31 cellular contexts compared by ENCODE assay signal in the genomic region with DNA sequence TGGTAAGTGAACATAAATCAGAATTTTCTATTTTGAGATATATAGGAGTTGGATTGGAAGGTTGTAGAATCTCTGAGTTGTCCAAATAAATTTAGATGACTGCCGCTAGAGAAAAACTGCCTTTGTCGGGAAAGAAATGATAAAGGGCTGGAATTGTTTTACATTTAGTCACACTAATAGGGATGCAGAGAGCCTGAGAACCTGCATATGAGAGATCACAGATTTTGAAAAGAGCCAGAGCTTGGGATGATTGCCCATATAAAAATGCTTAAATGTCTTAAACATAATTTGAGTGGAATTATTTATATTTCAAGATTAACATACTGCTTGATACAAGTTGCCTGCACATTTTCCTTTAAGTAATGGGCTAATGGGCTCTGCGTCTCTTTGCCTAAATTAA.
"Had no signal": no experiment of that assay in that cellular context is flagged by ENCODE, and none has a peak within 500 bp of the region (broad histone marks: within the 10 kb centered on the region; RNA-seq: fewer than 3 reads in every experiment).

No MANE protein-coding gene starts in this region.

- H3K27ac ChIP-seq: neural progenitor cell, ovary, parathyroid adenoma, psoas muscle, right lobe of liver, skin epidermis, spleen, suprapubic skin, testis, tibial artery, transverse colon, upper lobe of right lung, uterus had no signal

- H3K79me2 ChIP-seq: parathyroid adenoma had no signal

- H3K4me3 Mint-ChIP-seq: natural killer cell; nephron; neural progenitor cell; stimulated activated memory B cell treated with anti-CD40 and anti-IgM and Interleukin-4, amounts not matched to agents 10 μg/mL and 1 μg/mL and 100 μg/mL, for 72 hours; stimulated activated naive CD8-positive, alpha-beta T cell treated with anti-CD3 and anti-CD28 coated beads, Interleukin-15, amount 100 ng/mL, for 72 hours; type B pancreatic cell had no signal

- H3K27ac Mint-ChIP-seq: natural killer cell; nephron; neural progenitor cell; progenitor cell of endocrine pancreas; stimulated activated memory B cell treated with anti-CD40 and anti-IgM and Interleukin-4, amounts not matched to agents 10 μg/mL and 1 μg/mL and 100 μg/mL, for 72 hours; stimulated activated naive CD8-positive, alpha-beta T cell treated with anti-CD3 and anti-CD28 coated beads, Interleukin-15, amount 100 ng/mL, for 72 hours; type B pancreatic cell had no signal

- H3K9me3 Mint-ChIP-seq: nephron, neural progenitor cell, type B pancreatic cell had no signal

- H2AFZ ChIP-seq: neural progenitor cell, parathyroid adenoma had no signal

- H3K36me3 Mint-ChIP-seq: natural killer cell; neural progenitor cell; stimulated activated memory B cell treated with anti-CD40 and anti-IgM and Interleukin-4, amounts not matched to agents 10 μg/mL and 1 μg/mL and 100 μg/mL, for 72 hours; type B pancreatic cell had no signal

- H3K27me3 ChIP-seq: neural progenitor cell, ovary, right lobe of liver, spleen, suprapubic skin, testis, tibial artery, transverse colon, upper lobe of right lung, uterus had no signal

- H3K4me3 ChIP-seq: neural progenitor cell, ovary, psoas muscle, right lobe of liver, skin epidermis, smooth muscle cell, spleen, suprapubic skin, testis, tibial artery, transverse colon, upper lobe of right lung, uterus had no signal

- H3K9me3 ChIP-seq: ovary, psoas muscle, right lobe of liver, suprapubic skin, testis, tibial artery, transverse colon, upper lobe of right lung, uterus had no signal

- H3K4me1 ChIP-seq: neural progenitor cell, parathyroid adenoma, psoas muscle, right lobe of liver, spleen, suprapubic skin, testis, tibial artery, transverse colon, upper lobe of right lung, uterus had no signal

- H3K4me2 ChIP-seq: neural progenitor cell, smooth muscle cell had no signal

- H3K36me3 ChIP-seq: neural progenitor cell, ovary, right lobe of liver, spleen, suprapubic skin, tibial artery, transverse colon, upper lobe of right lung, uterus had no signal

- DNase-seq: natural killer cell; occipital lobe; ovary; posterior cingulate gyrus; psoas muscle; right cardiac atrium; right lobe of liver; spleen; stimulated activated CD4-positive, alpha-beta T cell treated with anti-CD3 and anti-CD28 coated beads, Interleukin-12 subunit alpha, Interleukin-12 subunit beta, amount 100 ng/mL, for 4 hours; stimulated activated CD4-positive, alpha-beta T cell treated with anti-CD3 and anti-CD28 coated beads, Interleukin-1b, Interleukin-23, amount 100 ng/mL, for 48 hours; stimulated activated CD4-positive, alpha-beta T cell treated with anti-CD3 and anti-CD28 coated beads, Interleukin-4, amount 100 ng/mL, for 1 hour; stimulated activated CD4-positive, alpha-beta T cell treated with anti-CD3 and anti-CD28 coated beads, Interleukin-4, amount 100 ng/mL, for 4 hours; stimulated activated CD8-positive, alpha-beta memory T cell treated with anti-CD3 and anti-CD28 coated beads, Interleukin-4, amount 100 ng/mL, for 48 hours; stimulated activated naive CD4-positive, alpha-beta T cell; stimulated activated naive CD8-positive, alpha-beta T cell treated with anti-CD3 and anti-CD28 coated beads, Interleukin-15, amount 100 ng/mL, for 72 hours; stimulated activated naive CD8-positive, alpha-beta T cell treated with anti-CD3 and anti-CD28 coated beads, Interleukin-15, Interleukin-2, amounts not matched to agents 100 U/mL and 50 U/mL, for 24 hours; substantia nigra; testis; tibial artery; transverse colon; upper lobe of right lung; uterus had no signal

- ATAC-seq: natural killer cell; psoas muscle; right cardiac atrium; right lobe of liver; stimulated activated memory B cell treated with anti-CD40 and anti-IgM and Interleukin-4, amounts not matched to agents 10 μg/mL and 1 μg/mL and 100 μg/mL, for 72 hours; stimulated activated naive CD8-positive, alpha-beta T cell treated with anti-CD3 and anti-CD28 coated beads, Interleukin-15, amount 100 ng/mL, for 72 hours; stimulated activated naive CD8-positive, alpha-beta T cell treated with anti-CD3 and anti-CD28 coated beads, Interleukin-15, Interleukin-2, amounts not matched to agents 100 U/mL and 50 U/mL, for 24 hours; upper lobe of right lung had no signal

- H3K27me3 Mint-ChIP-seq: progenitor cell of endocrine pancreas; stimulated activated memory B cell treated with anti-CD40 and anti-IgM and Interleukin-4, amounts not matched to agents 10 μg/mL and 1 μg/mL and 100 μg/mL, for 72 hours; stimulated activated naive CD8-positive, alpha-beta T cell treated with anti-CD3 and anti-CD28 coated beads, Interleukin-15, amount 100 ng/mL, for 72 hours; type B pancreatic cell had no signal

- H3K4me1 Mint-ChIP-seq: natural killer cell; nephron; neural progenitor cell; stimulated activated memory B cell treated with anti-CD40 and anti-IgM and Interleukin-4, amounts not matched to agents 10 μg/mL and 1 μg/mL and 100 μg/mL, for 72 hours; stimulated activated naive CD8-positive, alpha-beta T cell treated with anti-CD3 and anti-CD28 coated beads, Interleukin-15, amount 100 ng/mL, for 72 hours had no signal
